In the genomic region with DNA sequence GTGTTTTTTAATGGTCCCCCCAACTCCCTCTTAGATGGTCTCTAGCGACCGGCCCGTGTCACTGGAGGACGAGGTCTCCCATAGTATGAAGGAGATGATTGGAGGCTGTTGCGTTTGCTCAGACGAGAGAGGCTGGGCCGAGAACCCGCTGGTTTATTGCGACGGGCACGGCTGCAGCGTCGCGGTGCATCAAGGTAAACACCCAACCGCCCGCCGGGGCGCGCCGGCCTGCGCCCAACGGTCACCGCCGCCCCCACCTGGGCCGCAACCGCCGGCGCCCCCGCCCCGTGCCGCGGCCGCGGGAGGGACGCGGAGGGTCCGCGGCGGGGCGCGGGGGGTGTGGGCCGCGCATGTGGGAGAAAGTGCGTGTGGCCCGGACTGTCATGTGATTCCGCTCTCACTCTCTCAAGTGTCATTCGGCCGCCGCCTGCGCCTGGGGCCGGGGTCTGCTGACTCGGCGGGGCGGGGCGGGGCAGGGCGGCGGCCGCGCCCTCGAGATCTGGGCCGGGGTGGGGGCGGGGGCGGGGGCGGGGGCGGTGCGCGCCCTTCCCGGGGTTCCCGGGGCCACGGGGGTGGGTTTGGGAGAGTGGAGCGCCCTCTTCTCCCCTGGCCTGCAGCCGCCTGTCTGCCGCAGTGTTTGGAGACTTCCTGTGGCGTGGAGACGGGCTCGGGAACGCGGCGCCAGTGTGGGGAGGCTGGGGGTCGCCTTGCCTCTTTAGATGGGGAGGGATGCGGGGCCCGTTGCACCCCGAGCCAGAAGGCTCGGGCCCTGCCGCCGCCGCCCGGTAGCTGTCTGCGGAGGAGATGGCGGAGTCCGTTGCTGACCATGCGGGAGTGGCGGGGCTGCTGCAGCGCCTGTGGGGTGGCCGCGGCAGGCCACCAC, we compare ENCODE assay signal across 7 cellular contexts. TPM values are rescaled to one million over a fixed set of nuclear protein-coding genes. Genes with fewer than 3 reads are reported as not detected.
A peak's percentile ranks its signal among the peaks of the same experiment; 100 is the strongest.
DNase-seq lines count a peak whose midpoint lies in the region; ATAC-seq and TF ChIP-seq lines count a peak whose summit lies in the region.

No MANE protein-coding gene starts in this region.

- peaks cover 0 to 11% of the 10 kb centered on the region in 2 donors for H3K36me3 Mint-ChIP-seq in activated naive CD4-positive, alpha-beta T cell treated with anti-CD3 and anti-CD28 coated beads, Interleukin-2, amount 50 U/mL, for 72 hours

- H3K4me2 ChIP-seq in osteoblast (ENCODE audit: insufficient read depth, low read length): peak overlapping the region; percentile 65

- peaks cover 30% of the 10 kb centered on the region for H3K36me3 ChIP-seq in SJSA1
- peaks cover 17% of the 10 kb centered on the region for H3K36me3 ChIP-seq in osteoblast (ENCODE audit: insufficient read depth, low read length)

- DNase-seq in SJSA1 (ENCODE audit: low read depth in 1 of 2, low spot score in 2 of 2) (peak; percentile 59), Right ventricle myocardium inferior (ENCODE audit: missing footprints) (peak; percentile 87), osteoblast (ENCODE audit: insufficient read length, low spot score, missing footprints) (peak; percentile 95)
- peak; percentile 28 to 69 for DNase-seq in activated naive CD4-positive, alpha-beta T cell treated with anti-CD3 and anti-CD28 coated beads, Interleukin-2, amount 50 U/mL, for 72 hours (ENCODE audit: low spot score in 2 of 2)

- peaks cover 12% of the 10 kb centered on the region for H3K4me1 ChIP-seq in SJSA1 (replicated peaks)
- peaks cover 14% of the 10 kb centered on the region for H3K4me1 ChIP-seq in osteoblast (ENCODE audit: insufficient read depth, low read length)

- peaks cover 34% of the 10 kb centered on the region for H3K79me2 ChIP-seq in osteoblast (ENCODE audit: insufficient read depth, low read length)

- H4K20me1 ChIP-seq in osteoblast (ENCODE audit: insufficient read depth, low read length): peaks cover 4% of the 10 kb centered on the region

- no peak overlapping the region for H3K27ac Mint-ChIP-seq in activated naive CD4-positive, alpha-beta T cell treated with anti-CD3 and anti-CD28 coated beads, Interleukin-2, amount 50 U/mL, for 72 hours

- ATAC-seq in HG02938 (IDR thresholded peaks at IDR 0.05; ENCODE audit: unreplicated experiment) (peak; percentile 35), Right ventricle myocardium inferior (peak; percentile 2), GM21786 (IDR thresholded peaks at IDR 0.05; ENCODE audit: unreplicated experiment) (no peak)
- peak; percentile 17 to 47 for ATAC-seq in activated naive CD4-positive, alpha-beta T cell treated with anti-CD3 and anti-CD28 coated beads, Interleukin-2, amount 50 U/mL, for 72 hours

- H3K9me3 ChIP-seq in SJSA1 (replicated peaks): no peaks in the 10 kb centered on the region
- H3K9me3 ChIP-seq in osteoblast (ENCODE audit: low read depth, low read length): no peaks in the 10 kb centered on the region

- TF ChIP-seq CTCF in GM12875 (IDR thresholded peaks at IDR 0.05; ENCODE audit: borderline replicate concordance, insufficient read depth, low read depth, low read length): no peak
- TF ChIP-seq CTCF in osteoblast (IDR thresholded peaks at IDR 0.05; ENCODE audit: extremely low read depth, low read depth, low read length): no peak

- peak overlapping the region; percentile 83 for H2AFZ ChIP-seq in osteoblast (ENCODE audit: low read length)

- H3K9me3 Mint-ChIP-seq in activated naive CD4-positive, alpha-beta T cell treated with anti-CD3 and anti-CD28 coated beads, Interleukin-2, amount 50 U/mL, for 72 hours: no peaks in the 10 kb centered on the region

- peak overlapping the region; percentile 82 for H3K4me3 ChIP-seq in GM12875 (ENCODE audit: low read depth, low read length)
- peak overlapping the region; percentile 57 for H3K4me3 ChIP-seq in SJSA1
- peak overlapping the region; percentile 81 for H3K4me3 ChIP-seq in osteoblast (ENCODE audit: insufficient read depth, low read length)

- intact Hi-C loops in Right ventricle myocardium inferior (cut with DNase I): loop anchor here (2.0 kb wide), 1 partner anchor 38 kb away; no protein-coding TSS in a partner anchor

- H3K27ac ChIP-seq in SJSA1: peak overlapping the region; percentile 46; the same call in 1 of the 2 replicates
- H3K27ac ChIP-seq in osteoblast (ENCODE audit: low read depth, low read length): peak overlapping the region; percentile 44

- H3K27me3 ChIP-seq in SJSA1 (replicated peaks) (no peaks in the 10 kb centered on the region), osteoblast (ENCODE audit: insufficient read depth, low read length) (no peaks in the 10 kb centered on the region)

RNA-seq across cellular contexts. Expression of a gene that starts 0.8 kb away (rescaled TPM):
- total RNA-seq in SJSA1 (2014; rRNA removed; shearing (Covaris generic)): 21.7 and 35.3 TPM in 2 replicates
- total RNA-seq in activated naive CD4-positive, alpha-beta T cell treated with anti-CD3 and anti-CD28 coated beads, Interleukin-2, amount 50 U/mL, for 72 hours: 10 to 100 TPM; 20.1 to 46.4 TPM
- total RNA-seq in Right ventricle myocardium inferior (18.3 TPM), osteoblast (37.6 and 44.8 TPM in 2 replicates)

RNA-seq across cellular contexts. Expression of a gene that starts 9.4 kb away (rescaled TPM):
- total RNA-seq in SJSA1 (2014; rRNA removed; shearing (Covaris generic)): 0.72 and 1.7 TPM in 2 replicates
- total RNA-seq in activated naive CD4-positive, alpha-beta T cell treated with anti-CD3 and anti-CD28 coated beads, Interleukin-2, amount 50 U/mL, for 72 hours: under 1 TPM in 1 of 2 donors, not detected in 1; 0.54 TPM
- total RNA-seq in Right ventricle myocardium inferior (2.6 TPM), osteoblast (0.29 and 0.36 TPM in 2 replicates)
